In the genomic region with DNA sequence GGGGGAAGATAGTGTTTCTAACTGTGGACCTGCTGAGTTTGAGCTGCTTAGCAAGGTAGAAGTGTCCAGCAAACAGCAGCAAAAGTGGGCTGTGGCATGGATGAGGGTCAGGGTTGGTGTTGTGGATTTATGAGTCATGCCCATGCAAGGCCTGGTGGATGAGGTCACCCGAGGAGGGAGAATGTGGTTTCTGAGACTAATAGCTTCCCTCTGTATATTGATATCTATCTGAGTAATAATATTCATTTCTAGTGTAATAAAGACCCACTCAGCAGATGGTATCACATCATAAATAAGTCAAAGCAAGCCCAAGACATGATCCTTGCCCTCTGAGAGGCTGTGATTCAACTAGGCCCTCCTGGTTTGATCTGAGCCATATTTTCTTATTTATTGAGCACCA, we compare ENCODE assay signal across 12 cellular contexts.
A peak's percentile ranks its signal among the peaks of the same experiment; 100 is the strongest.
DNase-seq lines count a peak whose midpoint lies in the region; ATAC-seq, FAIRE-seq and TF ChIP-seq lines count a peak whose summit lies in the region.
"Had no signal": no experiment of that assay in that cellular context is flagged by ENCODE, and none has a peak within 500 bp of the region (broad histone marks: within the 10 kb centered on the region; RNA-seq: fewer than 3 reads in every experiment).

No MANE protein-coding gene starts in this region.

- H3K27me3 Mint-ChIP-seq in CD4-positive, alpha-beta memory T cell: peaks cover 0 to 5% of the 10 kb centered on the region in 2 donors

- no peaks in the 10 kb centered on the region for H3K36me3 ChIP-seq in bronchial epithelial cell (ENCODE audit: control insufficient read depth, insufficient read depth, low read length)
- no peaks in the 10 kb centered on the region for H3K36me3 ChIP-seq in CD4-positive, alpha-beta memory T cell (ENCODE audit: insufficient read depth, low read length)
- H3K36me3 ChIP-seq: cardiac muscle cell had no signal

- TF ChIP-seq CTCF in bronchial epithelial cell (IDR thresholded peaks at IDR 0.05; ENCODE audit: insufficient read depth, low read length, severe bottlenecking): no peak

- FAIRE-seq in bronchial epithelial cell (lab: Jason Lieb, UNC): no peak
- FAIRE-seq: A204.1 had no signal

- no peak overlapping the region for H3K4me3 ChIP-seq in bronchial epithelial cell (ENCODE audit: low read depth, low read length)
- no peak overlapping the region for H3K4me3 ChIP-seq in CD4-positive, alpha-beta memory T cell (ENCODE audit: low read length in 2 of 2)
- H3K4me3 ChIP-seq: cardiac muscle cell, lung had no signal

- CTCF ChIA-PET in CD4-positive, alpha-beta memory T cell (lab: Charles Lee; ENCODE audit: partially characterized antibody): no interaction called here

- no peak for ATAC-seq in HG02885 (IDR thresholded peaks at IDR 0.05; ENCODE audit: poor library complexity, unreplicated experiment)
- ATAC-seq: T-helper 17 cell had no signal

- H3K9me3 ChIP-seq in CD4-positive, alpha-beta memory T cell (ENCODE audit: control insufficient read depth in 1 of 2, low read length in 2 of 2): no peaks in the 10 kb centered on the region

- H3K36me3 Mint-ChIP-seq in CD4-positive, alpha-beta memory T cell: no peaks in the 10 kb centered on the region

- no peak overlapping the region for H3K27ac ChIP-seq in CD4-positive, alpha-beta memory T cell (ENCODE audit: low read depth, low read length)
- H3K27ac ChIP-seq: cardiac muscle cell had no signal

- no peaks in the 10 kb centered on the region for H3K27me3 ChIP-seq in bronchial epithelial cell (ENCODE audit: control insufficient read depth, insufficient read depth, low read length)
- no peaks in the 10 kb centered on the region for H3K27me3 ChIP-seq in CD4-positive, alpha-beta memory T cell (ENCODE audit: insufficient read depth, low read length)
- H3K27me3 ChIP-seq: cardiac muscle cell had no signal

- H3K4me1 Mint-ChIP-seq in CD4-positive, alpha-beta memory T cell: no peaks in the 10 kb centered on the region
- H3K4me1 Mint-ChIP-seq: T-helper 17 cell had no signal

- DNase-seq in NCI-H2171 treated with DMSO at 0.1 percent for 48 hours (lab: John Stamatoyannopoulos, UW) (peak; percentile 21), NCI-H2171 (lab: John Stamatoyannopoulos, UW) (no peak), HS-5 (ENCODE audit: low read depth) (peak; percentile 96), bronchial epithelial cell (ENCODE audit: low read depth) (peak; percentile 82), renal cortical epithelial cell (ENCODE audit: low read depth) (peak; percentile 88)
- DNase-seq in CD4-positive, alpha-beta memory T cell: no peak
- DNase-seq in central memory CD4-positive, alpha-beta T cell: no peak
- DNase-seq: T-helper 17 cell had no signal

- H3K4me1 ChIP-seq in CD4-positive, alpha-beta memory T cell (ENCODE audit: insufficient read depth, low read length): no peaks in the 10 kb centered on the region

- intact Hi-C loops in CD4-positive, alpha-beta memory T cell (cut with micrococcal nuclease): no loop called here

- POLR2A ChIA-PET in CD4-positive, alpha-beta memory T cell (lab: Charles Lee; ENCODE audit: partially characterized antibody): no interaction called here

- no peak overlapping the region for H3K4me3 Mint-ChIP-seq in CD4-positive, alpha-beta memory T cell
- H3K4me3 Mint-ChIP-seq: T-helper 17 cell had no signal

- H3K27ac Mint-ChIP-seq in CD4-positive, alpha-beta memory T cell: no peak overlapping the region
- H3K27ac Mint-ChIP-seq: T-helper 17 cell had no signal

- H3K9me3 Mint-ChIP-seq in CD4-positive, alpha-beta memory T cell: peaks cover 0 to 4% (median 0%) of the 10 kb centered on the region in 8 donors

Comparison
In these comparisons a context has a peak if more than half of its experiments do, and no peak if none do; other contexts are left out.
1. DNase-seq: peak in NCI-H2171 treated with DMSO at 0.1 percent for 48 hours (single experiment), HS-5 (single experiment), bronchial epithelial cell (single experiment) and renal cortical epithelial cell (single experiment); none in NCI-H2171 (single experiment), CD4-positive, alpha-beta memory T cell (0 of 5) and central memory CD4-positive, alpha-beta T cell (single experiment).